Comparison of ENCODE assay signal across 2 cellular contexts in the genomic region with DNA sequence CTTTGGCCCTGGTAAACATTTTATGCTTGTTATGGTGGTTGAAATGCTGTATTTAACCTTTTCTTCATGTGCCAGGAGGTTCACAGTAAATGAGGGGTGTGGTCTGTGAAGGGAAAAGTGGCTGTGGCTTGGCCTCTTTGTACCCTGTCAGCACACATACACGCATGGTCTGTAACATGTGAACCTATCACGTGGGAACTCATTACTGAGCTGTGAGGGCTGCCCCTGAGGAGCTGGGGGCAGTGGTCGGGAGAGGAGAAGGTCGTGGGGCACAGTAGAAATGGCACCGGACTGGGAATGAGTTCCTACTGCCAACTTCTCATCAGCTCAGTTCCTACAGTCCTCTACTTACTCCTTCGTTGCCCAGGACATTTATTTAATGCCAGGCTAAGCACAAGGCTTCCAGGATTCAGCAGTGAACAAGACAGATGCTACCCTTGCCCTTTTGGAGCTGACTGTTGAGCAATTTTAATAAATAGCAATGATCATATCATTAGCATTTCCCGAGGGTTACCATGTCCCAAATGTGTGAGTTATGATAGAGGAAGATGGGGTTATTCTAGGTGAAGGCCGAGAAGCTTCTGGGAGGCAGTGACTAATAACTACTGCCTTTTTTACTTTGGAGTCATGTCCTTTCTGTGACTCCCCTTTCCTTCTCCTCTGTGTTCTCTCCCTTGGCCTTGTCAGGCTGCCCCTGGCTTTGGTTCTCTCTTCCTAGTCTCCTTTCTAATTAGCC.
TF ChIP-seq lines count a peak whose summit lies in the region.

No MANE protein-coding gene starts in this region.

TF ChIP-seq in IMR-90, 13 proteins besides CTCF, POLR2A, EP300 and RAD21:
- TF ChIP-seq FOS (IDR thresholded peaks at IDR 0.05; ENCODE audit: low read depth, low read length) (peak; percentile 36; the same call in 1 of the 2 replicates), CEBPB (IDR thresholded peaks at IDR 0.05; ENCODE audit: low read depth, low read length) (peak; percentile 85), SMC3 (IDR thresholded peaks at IDR 0.05; ENCODE audit: low read depth, low read length) (no peak)
TF ChIP-seq in IMR-90: peak in this region for 2.

TF ChIP-seq in GM23338, 12 proteins besides CTCF, POLR2A, EP300 and RAD21:
- TF ChIP-seq, protein P1, sequence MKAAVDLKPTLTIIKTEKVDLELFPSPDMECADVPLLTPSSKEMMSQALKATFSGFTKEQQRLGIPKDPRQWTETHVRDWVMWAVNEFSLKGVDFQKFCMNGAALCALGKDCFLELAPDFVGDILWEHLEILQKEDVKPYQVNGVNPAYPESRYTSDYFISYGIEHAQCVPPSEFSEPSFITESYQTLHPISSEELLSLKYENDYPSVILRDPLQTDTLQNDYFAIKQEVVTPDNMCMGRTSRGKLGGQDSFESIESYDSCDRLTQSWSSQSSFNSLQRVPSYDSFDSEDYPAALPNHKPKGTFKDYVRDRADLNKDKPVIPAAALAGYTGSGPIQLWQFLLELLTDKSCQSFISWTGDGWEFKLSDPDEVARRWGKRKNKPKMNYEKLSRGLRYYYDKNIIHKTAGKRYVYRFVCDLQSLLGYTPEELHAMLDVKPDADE (IDR thresholded peaks at IDR 0.05) = no peak
- TF ChIP-seq, protein P2, sequence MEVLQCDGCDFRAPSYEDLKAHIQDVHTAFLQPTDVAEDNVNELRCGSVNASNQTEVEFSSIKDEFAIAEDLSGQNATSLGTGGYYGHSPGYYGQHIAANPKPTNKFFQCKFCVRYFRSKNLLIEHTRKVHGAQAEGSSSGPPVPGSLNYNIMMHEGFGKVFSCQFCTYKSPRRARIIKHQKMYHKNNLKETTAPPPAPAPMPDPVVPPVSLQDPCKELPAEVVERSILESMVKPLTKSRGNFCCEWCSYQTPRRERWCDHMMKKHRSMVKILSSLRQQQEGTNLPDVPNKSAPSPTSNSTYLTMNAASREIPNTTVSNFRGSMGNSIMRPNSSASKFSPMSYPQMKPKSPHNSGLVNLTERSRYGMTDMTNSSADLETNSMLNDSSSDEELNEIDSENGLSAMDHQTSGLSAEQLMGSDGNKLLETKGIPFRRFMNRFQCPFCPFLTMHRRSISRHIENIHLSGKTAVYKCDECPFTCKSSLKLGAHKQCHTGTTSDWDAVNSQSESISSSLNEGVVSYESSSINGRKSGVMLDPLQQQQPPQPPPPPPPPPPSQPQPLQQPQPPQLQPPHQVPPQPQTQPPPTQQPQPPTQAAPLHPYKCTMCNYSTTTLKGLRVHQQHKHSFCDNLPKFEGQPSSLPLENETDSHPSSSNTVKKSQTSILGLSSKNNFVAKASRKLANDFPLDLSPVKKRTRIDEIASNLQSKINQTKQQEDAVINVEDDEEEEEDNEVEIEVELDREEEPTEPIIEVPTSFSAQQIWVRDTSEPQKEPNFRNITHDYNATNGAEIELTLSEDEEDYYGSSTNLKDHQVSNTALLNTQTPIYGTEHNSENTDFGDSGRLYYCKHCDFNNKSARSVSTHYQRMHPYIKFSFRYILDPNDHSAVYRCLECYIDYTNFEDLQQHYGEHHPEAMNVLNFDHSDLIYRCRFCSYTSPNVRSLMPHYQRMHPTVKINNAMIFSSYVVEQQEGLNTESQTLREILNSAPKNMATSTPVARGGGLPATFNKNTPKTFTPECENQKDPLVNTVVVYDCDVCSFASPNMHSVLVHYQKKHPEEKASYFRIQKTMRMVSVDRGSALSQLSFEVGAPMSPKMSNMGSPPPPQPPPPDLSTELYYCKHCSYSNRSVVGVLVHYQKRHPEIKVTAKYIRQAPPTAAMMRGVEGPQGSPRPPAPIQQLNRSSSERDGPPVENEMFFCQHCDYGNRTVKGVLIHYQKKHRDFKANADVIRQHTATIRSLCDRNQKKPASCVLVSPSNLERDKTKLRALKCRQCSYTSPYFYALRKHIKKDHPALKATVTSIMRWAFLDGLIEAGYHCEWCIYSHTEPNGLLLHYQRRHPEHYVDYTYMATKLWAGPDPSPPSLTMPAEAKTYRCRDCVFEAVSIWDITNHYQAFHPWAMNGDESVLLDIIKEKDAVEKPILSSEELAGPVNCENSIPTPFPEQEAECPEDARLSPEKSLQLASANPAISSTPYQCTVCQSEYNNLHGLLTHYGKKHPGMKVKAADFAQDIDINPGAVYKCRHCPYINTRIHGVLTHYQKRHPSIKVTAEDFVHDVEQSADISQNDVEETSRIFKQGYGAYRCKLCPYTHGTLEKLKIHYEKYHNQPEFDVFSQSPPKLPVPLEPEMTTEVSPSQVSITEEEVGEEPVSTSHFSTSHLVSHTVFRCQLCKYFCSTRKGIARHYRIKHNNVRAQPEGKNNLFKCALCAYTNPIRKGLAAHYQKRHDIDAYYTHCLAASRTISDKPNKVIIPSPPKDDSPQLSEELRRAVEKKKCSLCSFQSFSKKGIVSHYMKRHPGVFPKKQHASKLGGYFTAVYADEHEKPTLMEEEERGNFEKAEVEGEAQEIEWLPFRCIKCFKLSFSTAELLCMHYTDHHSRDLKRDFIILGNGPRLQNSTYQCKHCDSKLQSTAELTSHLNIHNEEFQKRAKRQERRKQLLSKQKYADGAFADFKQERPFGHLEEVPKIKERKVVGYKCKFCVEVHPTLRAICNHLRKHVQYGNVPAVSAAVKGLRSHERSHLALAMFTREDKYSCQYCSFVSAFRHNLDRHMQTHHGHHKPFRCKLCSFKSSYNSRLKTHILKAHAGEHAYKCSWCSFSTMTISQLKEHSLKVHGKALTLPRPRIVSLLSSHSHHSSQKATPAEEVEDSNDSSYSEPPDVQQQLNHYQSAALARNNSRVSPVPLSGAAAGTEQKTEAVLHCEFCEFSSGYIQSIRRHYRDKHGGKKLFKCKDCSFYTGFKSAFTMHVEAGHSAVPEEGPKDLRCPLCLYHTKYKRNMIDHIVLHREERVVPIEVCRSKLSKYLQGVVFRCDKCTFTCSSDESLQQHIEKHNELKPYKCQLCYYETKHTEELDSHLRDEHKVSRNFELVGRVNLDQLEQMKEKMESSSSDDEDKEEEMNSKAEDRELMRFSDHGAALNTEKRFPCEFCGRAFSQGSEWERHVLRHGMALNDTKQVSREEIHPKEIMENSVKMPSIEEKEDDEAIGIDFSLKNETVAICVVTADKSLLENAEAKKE (CRISPR knock-in tag; IDR thresholded peaks at IDR 0.05) = no peak
- TF ChIP-seq JUNB (IDR thresholded peaks at IDR 0.05; ENCODE audit: unreplicated experiment) = no peak
